In the genomic region with DNA sequence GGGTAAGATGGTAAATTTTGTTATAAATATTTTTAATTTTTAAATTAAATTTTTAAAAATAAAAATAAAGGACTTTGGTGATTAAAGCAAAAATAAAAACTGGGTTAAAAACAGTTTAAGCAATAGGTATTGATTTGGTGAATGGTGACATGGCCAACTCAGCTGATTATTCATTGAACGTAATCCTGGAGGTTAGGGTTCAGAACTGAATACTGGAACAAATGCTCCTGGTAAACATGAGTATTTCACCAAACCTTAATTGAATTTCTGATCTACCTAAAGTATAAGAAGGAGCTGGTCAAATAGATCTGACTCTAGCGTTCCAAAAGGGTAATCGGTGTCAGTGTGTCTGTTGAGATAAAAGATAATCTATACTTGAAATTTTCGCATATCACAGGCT, we compare ENCODE assay signal across 26 cellular contexts.
"Had no signal": no experiment of that assay in that cellular context is flagged by ENCODE, and none has a peak within 500 bp of the region (broad histone marks: within the 10 kb centered on the region; RNA-seq: fewer than 3 reads in every experiment).

No MANE protein-coding gene starts in this region.

- H3K4me3 ChIP-seq: esophagus squamous epithelium had no signal

- H3K9me3 ChIP-seq: esophagus squamous epithelium had no signal

- H3K27ac ChIP-seq: brain microvascular endothelial cell, epithelial cell of prostate, esophagus squamous epithelium, VCaP had no signal

- ATAC-seq: activated CD4-positive, CD25-positive, alpha-beta regulatory T cell treated with anti-CD3 and anti-CD28 coated beads, Interleukin-2, amount 50 U/mL, for 24 hours; activated CD8-positive, alpha-beta T cell treated with anti-CD3 and anti-CD28 coated beads for 36 hours; activated T-cell treated with anti-CD3 and anti-CD28 coated beads, Interleukin-2, amount 50 U/mL, for 4 hours; activated T-helper 17 cell treated with anti-CD3 and anti-CD28 coated beads, Interleukin-2, amount 50 U/mL, for 72 hours had no signal

- H3K36me3 ChIP-seq: brain microvascular endothelial cell, esophagus squamous epithelium had no signal

- H3K4me1 ChIP-seq: esophagus squamous epithelium had no signal

- H3K27me3 ChIP-seq: brain microvascular endothelial cell had no signal

- FAIRE-seq: astrocyte, bronchial epithelial cell, endothelial cell of umbilical vein had no signal

- DNase-seq: activated B cell treated with CpG ODN at 0.5 μM for 24 hours; activated CD4-positive, alpha-beta T cell treated with anti-CD3 and anti-CD28 coated beads for 48 hours; activated CD4-positive, alpha-beta T cell treated with anti-CD3 and anti-CD28 coated beads, Interleukin-2, amount 50 U/mL, for 1 hour; activated CD4-positive, alpha-beta T cell treated with anti-CD3 and anti-CD28 coated beads, Interleukin-2, amount 50 U/mL, for 48 hours; activated CD8-positive, alpha-beta memory T cell treated with anti-CD3 and anti-CD28 coated beads for 24 hours; activated CD8-positive, alpha-beta T cell treated with anti-CD3 and anti-CD28 coated beads for 36 hours; activated effector memory CD4-positive, alpha-beta T cell treated with Interleukin-2 at 50 U/mL for 16 hours; activated gamma-delta T cell treated with Interleukin-2 at 50 U/mL for 16 hours; activated naive CD4-positive, alpha-beta T cell treated with anti-CD3 and anti-CD28 coated beads, Interleukin-2, amount 50 U/mL, for 16 hours; activated naive CD4-positive, alpha-beta T cell treated with Interleukin-2 at 50 U/mL for 16 hours; activated T-cell treated with anti-CD3 and anti-CD28 coated beads, Interleukin-2, amount 50 U/mL, for 4 hours; amniotic stem cell; anterior cingulate cortex; brain microvascular endothelial cell; effector CD8-positive, alpha-beta T cell; esophagus squamous epithelium; foreskin melanocyte; head of caudate nucleus; T-helper 2 cell had no signal
